10 cellular contexts compared by ENCODE assay signal in genomic region chr11:83583953-83584352, GRCh38.
A peak's percentile ranks its signal among the peaks of the same experiment; 100 is the strongest.
DNase-seq lines count a peak whose midpoint lies in the region; ATAC-seq, FAIRE-seq and TF ChIP-seq lines count a peak whose summit lies in the region.
"Had no signal": no experiment of that assay in that cellular context is flagged by ENCODE, and none has a peak within 500 bp of the region (broad histone marks: within the 10 kb centered on the region; RNA-seq: fewer than 3 reads in every experiment).

No MANE protein-coding gene starts in this region.

- CTCF ChIA-PET in activated CD8-positive, alpha-beta T cell treated with anti-CD3 and anti-CD28 coated beads for 36 hours (lab: Charles Lee), result no interaction called here
- CTCF ChIA-PET in activated CD8-positive, alpha-beta T cell treated with anti-CD3 and anti-CD28 coated beads, Interleukin-2, amount 10 ng/mL, durations not matched to agents 7 days and 5 days (lab: Charles Lee), result no interaction called here

- POLR2A ChIA-PET in activated CD8-positive, alpha-beta T cell treated with anti-CD3 and anti-CD28 coated beads for 36 hours (lab: Charles Lee), result no interaction called here
- POLR2A ChIA-PET in activated CD8-positive, alpha-beta T cell treated with anti-CD3 and anti-CD28 coated beads, Interleukin-2, amount 10 ng/mL, durations not matched to agents 7 days and 5 days (lab: Charles Lee), result no interaction called here

- FAIRE-seq in small intestine (lab: Jason Lieb, UNC), result no peak

- H3K9me3 Mint-ChIP-seq in activated CD8-positive, alpha-beta T cell treated with anti-CD3 and anti-CD28 coated beads for 36 hours, result no peaks in the 10 kb centered on the region
- H3K9me3 Mint-ChIP-seq in activated CD8-positive, alpha-beta T cell treated with anti-CD3 and anti-CD28 coated beads, Interleukin-2, amount 10 ng/mL, durations not matched to agents 7 days and 5 days (ENCODE audit: insufficient read depth), result peaks cover 3% of the 10 kb centered on the region
- peaks cover 0 to 1% of the 10 kb centered on the region in 2 donors for H3K9me3 Mint-ChIP-seq in stimulated activated naive B cell treated with anti-CD40 and anti-IgM and Interleukin-4, amounts not matched to agents 10 μg/mL and 1 μg/mL and 100 μg/mL, for 72 hours

- H3K36me3 ChIP-seq in RWPE2 (ENCODE audit: low read depth) (no peaks in the 10 kb centered on the region), lower lobe of right lung (no peaks in the 10 kb centered on the region), small intestine (ENCODE audit: control insufficient read depth in 2 of 2, insufficient read depth in 2 of 2, low read length in 2 of 2) (no peaks in the 10 kb centered on the region)
- H3K36me3 ChIP-seq: esophagus muscularis mucosa had no signal

- no peaks in the 10 kb centered on the region for H3K4me1 ChIP-seq in RWPE2 (ENCODE audit: insufficient read depth, poor library complexity, severe bottlenecking)
- no peaks in the 10 kb centered on the region for H3K4me1 ChIP-seq in lower lobe of right lung
- H3K4me1 ChIP-seq in small intestine (ENCODE audit: control insufficient read depth in 2 of 2, insufficient read depth in 1 of 2, low read depth in 1 of 2, low read length in 1 of 2), result no peaks in the 10 kb centered on the region
- H3K4me1 ChIP-seq: esophagus muscularis mucosa had no signal

- no peak for DNase-seq in activated CD8-positive, alpha-beta T cell treated with anti-CD3 and anti-CD28 coated beads for 36 hours
- DNase-seq in activated CD8-positive, alpha-beta T cell treated with anti-CD3 and anti-CD28 coated beads, Interleukin-2, amount 10 ng/mL, durations not matched to agents 7 days and 5 days, result no peak
- DNase-seq in RWPE2 (ENCODE audit: low spot score) (no peak), middle frontal gyrus (ENCODE audit: extremely low spot score, low spot score) (no peak), lower lobe of right lung (no peak), small intestine (no peak)
- no peak for DNase-seq in stimulated activated naive B cell treated with anti-CD40 and anti-IgM and Interleukin-4, amounts not matched to agents 10 μg/mL and 1 μg/mL and 100 μg/mL, for 72 hours
- DNase-seq: Kasumi-1 had no signal

- H3K27ac Mint-ChIP-seq in activated CD8-positive, alpha-beta T cell treated with anti-CD3 and anti-CD28 coated beads for 36 hours, result no peak overlapping the region
- H3K27ac Mint-ChIP-seq in activated CD8-positive, alpha-beta T cell treated with anti-CD3 and anti-CD28 coated beads, Interleukin-2, amount 10 ng/mL, durations not matched to agents 7 days and 5 days, result no peak overlapping the region
- H3K27ac Mint-ChIP-seq in stimulated activated naive B cell treated with anti-CD40 and anti-IgM and Interleukin-4, amounts not matched to agents 10 μg/mL and 1 μg/mL and 100 μg/mL, for 72 hours, result no peak overlapping the region

- intact Hi-C loops in activated CD8-positive, alpha-beta T cell treated with anti-CD3 and anti-CD28 coated beads for 36 hours (cut with micrococcal nuclease), result no loop called here
- intact Hi-C loops in lower lobe of right lung (cut with DNase I), result no loop called here

- no peaks in the 10 kb centered on the region for H3K36me3 Mint-ChIP-seq in activated CD8-positive, alpha-beta T cell treated with anti-CD3 and anti-CD28 coated beads for 36 hours (ENCODE audit: low read depth)
- no peaks in the 10 kb centered on the region for H3K36me3 Mint-ChIP-seq in activated CD8-positive, alpha-beta T cell treated with anti-CD3 and anti-CD28 coated beads, Interleukin-2, amount 10 ng/mL, durations not matched to agents 7 days and 5 days (ENCODE audit: low read depth)
- peaks cover 0 to 2% of the 10 kb centered on the region in 2 donors for H3K36me3 Mint-ChIP-seq in stimulated activated naive B cell treated with anti-CD40 and anti-IgM and Interleukin-4, amounts not matched to agents 10 μg/mL and 1 μg/mL and 100 μg/mL, for 72 hours

- peak; percentile 74 for ATAC-seq in activated CD8-positive, alpha-beta T cell treated with anti-CD3 and anti-CD28 coated beads for 36 hours
- ATAC-seq in activated CD8-positive, alpha-beta T cell treated with anti-CD3 and anti-CD28 coated beads, Interleukin-2, amount 10 ng/mL, durations not matched to agents 7 days and 5 days, result no peak
- ATAC-seq in HG02642 (IDR thresholded peaks at IDR 0.05; ENCODE audit: poor library complexity, unreplicated experiment), result peak; percentile 96
- ATAC-seq in RWPE2 (ENCODE audit: low read depth), result peak; percentile 92
- ATAC-seq in stimulated activated naive B cell treated with anti-CD40 and anti-IgM and Interleukin-4, amounts not matched to agents 10 μg/mL and 1 μg/mL and 100 μg/mL, for 72 hours (replicated peaks), result peak; percentile 87 to 99
- no peak for ATAC-seq in lower lobe of right lung

- H3K4me3 Mint-ChIP-seq in activated CD8-positive, alpha-beta T cell treated with anti-CD3 and anti-CD28 coated beads for 36 hours, result no peak overlapping the region
- H3K4me3 Mint-ChIP-seq in activated CD8-positive, alpha-beta T cell treated with anti-CD3 and anti-CD28 coated beads, Interleukin-2, amount 10 ng/mL, durations not matched to agents 7 days and 5 days, result no peak overlapping the region
- H3K4me3 Mint-ChIP-seq in stimulated activated naive B cell treated with anti-CD40 and anti-IgM and Interleukin-4, amounts not matched to agents 10 μg/mL and 1 μg/mL and 100 μg/mL, for 72 hours, result no peak overlapping the region

- no peaks in the 10 kb centered on the region for H3K27me3 ChIP-seq in RWPE2 (ENCODE audit: insufficient read depth, poor library complexity, severe bottlenecking)
- H3K27me3 ChIP-seq in lower lobe of right lung (ENCODE audit: low read depth), result no peaks in the 10 kb centered on the region
- H3K27me3 ChIP-seq in small intestine (ENCODE audit: control insufficient read depth in 2 of 2, insufficient read depth in 2 of 2, low read length in 2 of 2), result no peaks in the 10 kb centered on the region
- H3K27me3 ChIP-seq: esophagus muscularis mucosa had no signal

- H3K9me3 ChIP-seq in RWPE2 (ENCODE audit: severe bottlenecking), result no peaks in the 10 kb centered on the region
- H3K9me3 ChIP-seq in lower lobe of right lung, result no peaks in the 10 kb centered on the region
- no peaks in the 10 kb centered on the region for H3K9me3 ChIP-seq in small intestine (ENCODE audit: control insufficient read depth, low read depth)
- H3K9me3 ChIP-seq: esophagus muscularis mucosa had no signal

- H3K4me1 Mint-ChIP-seq in activated CD8-positive, alpha-beta T cell treated with anti-CD3 and anti-CD28 coated beads for 36 hours (ENCODE audit: low read depth), result no peaks in the 10 kb centered on the region
- no peaks in the 10 kb centered on the region for H3K4me1 Mint-ChIP-seq in activated CD8-positive, alpha-beta T cell treated with anti-CD3 and anti-CD28 coated beads, Interleukin-2, amount 10 ng/mL, durations not matched to agents 7 days and 5 days (ENCODE audit: low read depth)
- H3K4me1 Mint-ChIP-seq in stimulated activated naive B cell treated with anti-CD40 and anti-IgM and Interleukin-4, amounts not matched to agents 10 μg/mL and 1 μg/mL and 100 μg/mL, for 72 hours, result peaks cover 3 to 4% of the 10 kb centered on the region in 2 donors

- H3K27ac ChIP-seq in RWPE2 (ENCODE audit: poor library complexity, severe bottlenecking) (no peak overlapping the region), lower lobe of right lung (no peak overlapping the region), small intestine (ENCODE audit: low read depth in 1 of 2, low read length in 1 of 2) (no peak overlapping the region)
- H3K27ac ChIP-seq: esophagus muscularis mucosa had no signal

- no peak overlapping the region for H3K4me3 ChIP-seq in RWPE2 (ENCODE audit: severe bottlenecking)
- no peak overlapping the region for H3K4me3 ChIP-seq in lower lobe of right lung
- H3K4me3 ChIP-seq in small intestine (ENCODE audit: low read depth in 1 of 2, low read length in 2 of 2), result no peak overlapping the region
- H3K4me3 ChIP-seq: esophagus muscularis mucosa had no signal

- peaks cover 4% of the 10 kb centered on the region for H3K27me3 Mint-ChIP-seq in activated CD8-positive, alpha-beta T cell treated with anti-CD3 and anti-CD28 coated beads for 36 hours
- no peaks in the 10 kb centered on the region for H3K27me3 Mint-ChIP-seq in activated CD8-positive, alpha-beta T cell treated with anti-CD3 and anti-CD28 coated beads, Interleukin-2, amount 10 ng/mL, durations not matched to agents 7 days and 5 days (ENCODE audit: low read depth)
- H3K27me3 Mint-ChIP-seq in stimulated activated naive B cell treated with anti-CD40 and anti-IgM and Interleukin-4, amounts not matched to agents 10 μg/mL and 1 μg/mL and 100 μg/mL, for 72 hours, result peaks cover 10 to 20% of the 10 kb centered on the region in 2 donors

- 83 to 91% (median 84%) methylated on average over 3 of the region's 3 CpGs for WGBS in small intestine, 3 donors

- no peak for TF ChIP-seq CTCF in activated CD8-positive, alpha-beta T cell treated with anti-CD3 and anti-CD28 coated beads for 36 hours (IDR thresholded peaks at IDR 0.05)
- TF ChIP-seq CTCF in RWPE2 (IDR thresholded peaks at IDR 0.05; ENCODE audit: poor library complexity, severe bottlenecking), result no peak
- TF ChIP-seq CTCF in lower lobe of right lung (IDR thresholded peaks at IDR 0.05), result no peak

Comparison
In these comparisons a context has a peak if more than half of its experiments do, and no peak if none do; other contexts are left out.
1. ATAC-seq: peak in activated CD8-positive, alpha-beta T cell treated with anti-CD3 and anti-CD28 coated beads for 36 hours (single experiment), HG02642 (single experiment), RWPE2 (single experiment) and stimulated activated naive B cell treated with anti-CD40 and anti-IgM and Interleukin-4, amounts not matched to agents 10 μg/mL and 1 μg/mL and 100 μg/mL, for 72 hours (2 of 2); none in activated CD8-positive, alpha-beta T cell treated with anti-CD3 and anti-CD28 coated beads, Interleukin-2, amount 10 ng/mL, durations not matched to agents 7 days and 5 days (single experiment) and lower lobe of right lung (0 of 2).